1 cellular context compared by ENCODE assay signal in genomic region chr14:31955941-31956579, GRCh38.
TF ChIP-seq lines count a peak whose summit lies in the region.

No MANE protein-coding gene starts in this region.

TF ChIP-seq in A549, 52 proteins besides CTCF, POLR2A, EP300 and RAD21 (continued from another document):
- TF ChIP-seq ZC3H11A (IDR thresholded peaks at IDR 0.05) = no peak
- no peak for TF ChIP-seq FOXS1 (CRISPR knock-in tag; IDR thresholded peaks at IDR 0.05)
